8 cellular contexts compared by ENCODE assay signal in genomic region chr10:116849271-116850057, GRCh38. TPM values are rescaled to one million over a fixed set of nuclear protein-coding genes. Genes with fewer than 3 reads are reported as not detected.
DNase-seq lines count a peak whose midpoint lies in the region; ATAC-seq and TF ChIP-seq lines count a peak whose summit lies in the region.

ENO4 (plus strand) TSS chr10:116849499; CDS start chr10:116849567, 68 bp downstream.

- H3K4me3 ChIP-seq in esophagus squamous epithelium, result peak within 1 kb of the TSS; percentile 46 to 77 (median 68)
- peak within 1 kb of the TSS; percentile 83 to 88 for H3K4me3 ChIP-seq in mucosa of rectum (ENCODE audit: low read length in 2 of 2)
- H3K4me3 ChIP-seq in tibial nerve, result peak within 1 kb of the TSS; percentile 50 to 72 (median 63)

- TF ChIP-seq POLR2A in esophagus squamous epithelium (IDR thresholded peaks at IDR 0.05), result peak in 1 of 4 donors; percentile 18
- no peak for TF ChIP-seq POLR2A in tibial nerve (IDR thresholded peaks at IDR 0.05)

- H3K36me3 ChIP-seq in esophagus squamous epithelium (no peaks in the 10 kb centered on the region), mucosa of rectum (ENCODE audit: control insufficient read depth in 2 of 2, insufficient read depth in 2 of 2, low read length in 2 of 2) (no peaks in the 10 kb centered on the region), tibial nerve (no peaks in the 10 kb centered on the region)

- peaks cover 6% of the 10 kb centered on the region for H3K9me3 Mint-ChIP-seq in natural killer cell treated with Interleukin-12 subunit alpha and Interleukin-12 subunit beta and Interleukin-15 and Interleukin-18, amount 100 ng/mL, for 72 hours
- peaks cover 2 to 4% of the 10 kb centered on the region in 2 donors for H3K9me3 Mint-ChIP-seq in natural killer cell

- H3K4me1 ChIP-seq in esophagus squamous epithelium (peaks cover 0 to 26% (median 4%) of the 10 kb centered on the region in 3 donors), mucosa of rectum (ENCODE audit: control insufficient read depth in 2 of 2, insufficient read depth in 2 of 2, low read length in 2 of 2) (peaks cover 5 to 12% of the 10 kb centered on the region in 2 donors), tibial nerve (peaks cover 0 to 17% (median 0%) of the 10 kb centered on the region in 4 donors)

- DNase-seq in natural killer cell treated with Interleukin-12 subunit alpha and Interleukin-12 subunit beta and Interleukin-15 and Interleukin-18, amount 100 ng/mL, for 72 hours (ENCODE audit: low spot score), result no peak
- no peak for DNase-seq in natural killer cell
- DNase-seq in NCI-H187 treated with DMSO at 0.1 percent for 48 hours (lab: John Stamatoyannopoulos, UW), result peak; percentile 61
- DNase-seq in activated CD4-positive, CD25-positive, alpha-beta regulatory T cell treated with anti-CD3 and anti-CD28 coated beads, Interleukin-2, amount 50 U/mL, for 72 hours, result peak; percentile 40
- DNase-seq in esophagus squamous epithelium (lab: John Stamatoyannopoulos, UW), result no peak
- peak in 1 of 2 donors; percentile 13 for DNase-seq in tibial nerve (ENCODE audit: low spot score in 2 of 2)

- H3K9me3 ChIP-seq in esophagus squamous epithelium (no peaks in the 10 kb centered on the region), mucosa of rectum (ENCODE audit: control insufficient read depth in 2 of 2, low read length in 2 of 2) (no peaks in the 10 kb centered on the region), tibial nerve (no peaks in the 10 kb centered on the region)

- peaks cover 0 to 27% (median 0%) of the 10 kb centered on the region in 4 donors for H3K27me3 ChIP-seq in esophagus squamous epithelium
- no peaks in the 10 kb centered on the region for H3K27me3 ChIP-seq in mucosa of rectum (ENCODE audit: control insufficient read depth in 2 of 2, insufficient read depth in 2 of 2, low read length in 2 of 2)
- no peaks in the 10 kb centered on the region for H3K27me3 ChIP-seq in tibial nerve

- peak within 1 kb of the TSS; percentile 44 to 71 (median 66) for H3K27ac ChIP-seq in esophagus squamous epithelium
- H3K27ac ChIP-seq in mucosa of rectum (ENCODE audit: low read depth in 2 of 2, low read length in 2 of 2), result peak within 1 kb of the TSS; percentile 44 to 49
- H3K27ac ChIP-seq in tibial nerve, result peak within 1 kb of the TSS in 2 of 4 donors; percentile 53 to 66

- H3K4me1 Mint-ChIP-seq in natural killer cell treated with Interleukin-12 subunit alpha and Interleukin-12 subunit beta and Interleukin-15 and Interleukin-18, amount 100 ng/mL, for 72 hours (ENCODE audit: low read depth in 2 of 2), result no peaks in the 10 kb centered on the region
- H3K4me1 Mint-ChIP-seq in natural killer cell, result no peaks in the 10 kb centered on the region

- no peak within 1 kb of the TSS for H3K27ac Mint-ChIP-seq in natural killer cell treated with Interleukin-12 subunit alpha and Interleukin-12 subunit beta and Interleukin-15 and Interleukin-18, amount 100 ng/mL, for 72 hours
- no peak within 1 kb of the TSS for H3K27ac Mint-ChIP-seq in natural killer cell

- TF ChIP-seq CTCF in natural killer cell (IDR thresholded peaks at IDR 0.05) (no peak), esophagus squamous epithelium (IDR thresholded peaks at IDR 0.05) (no peak), tibial nerve (IDR thresholded peaks at IDR 0.05) (no peak)

- no peak for TF ChIP-seq EP300 in tibial nerve (IDR thresholded peaks at IDR 0.05)

- peak in 1 of 2 donors; percentile 17 for ATAC-seq in natural killer cell treated with Interleukin-12 subunit alpha and Interleukin-12 subunit beta and Interleukin-15 and Interleukin-18, amount 100 ng/mL, for 72 hours
- no peak for ATAC-seq in natural killer cell
- ATAC-seq in HG02623 (IDR thresholded peaks at IDR 0.05; ENCODE audit: unreplicated experiment), result peak; percentile 49

- 2 to 3% methylated on average over 19 to 23 of the region's 54 CpGs for WGBS in esophagus squamous epithelium, 2 donors
- WGBS in tibial nerve, 2 donors, result 2% methylated on average over 47 to 54 of the region's 54 CpGs

- peaks cover 8% of the 10 kb centered on the region for H3K36me3 Mint-ChIP-seq in natural killer cell treated with Interleukin-12 subunit alpha and Interleukin-12 subunit beta and Interleukin-15 and Interleukin-18, amount 100 ng/mL, for 72 hours
- H3K36me3 Mint-ChIP-seq in natural killer cell, result no peaks in the 10 kb centered on the region

- intact Hi-C loops in natural killer cell (cut with micrococcal nuclease) (no loop called here), esophagus squamous epithelium (cut with DNase I) (no loop called here)

- peaks cover 44 to 60% of the 10 kb centered on the region in 2 donors for H3K27me3 Mint-ChIP-seq in natural killer cell treated with Interleukin-12 subunit alpha and Interleukin-12 subunit beta and Interleukin-15 and Interleukin-18, amount 100 ng/mL, for 72 hours
- peaks cover 46 to 60% of the 10 kb centered on the region in 2 donors for H3K27me3 Mint-ChIP-seq in natural killer cell (ENCODE audit: low read depth in 2 of 2)

- H3K9ac ChIP-seq in mucosa of rectum (ENCODE audit: low read depth in 1 of 2, low read length in 2 of 2), result peak within 1 kb of the TSS; percentile 47 to 67

- H3K4me3 Mint-ChIP-seq in natural killer cell treated with Interleukin-12 subunit alpha and Interleukin-12 subunit beta and Interleukin-15 and Interleukin-18, amount 100 ng/mL, for 72 hours, result peak within 1 kb of the TSS; percentile 30
- no peak within 1 kb of the TSS for H3K4me3 Mint-ChIP-seq in natural killer cell

RNA-seq across cellular contexts. Expression of gene ENO4, which starts in this region (rescaled TPM):
- not detected for total RNA-seq in natural killer cell treated with Interleukin-12 subunit alpha and Interleukin-12 subunit beta and Interleukin-15 and Interleukin-18, amount 100 ng/mL, for 72 hours
- total RNA-seq in natural killer cell (not detected), esophagus squamous epithelium (under 1 TPM in 2 of 4 donors, not detected in 2; 0.19 to 0.64 TPM), tibial nerve (1 to 10 TPM in 1 of 4 donors, under 1 TPM in 2, not detected in 1; 0.21 to 1.2 (median 0.39) TPM)

Comparison
In these comparisons a context has a peak if more than half of its experiments do, and no peak if none do; other contexts are left out.
1. DNase-seq: peak in NCI-H187 treated with DMSO at 0.1 percent for 48 hours (single experiment) and activated CD4-positive, CD25-positive, alpha-beta regulatory T cell treated with anti-CD3 and anti-CD28 coated beads, Interleukin-2, amount 50 U/mL, for 72 hours (single experiment); none in natural killer cell treated with Interleukin-12 subunit alpha and Interleukin-12 subunit beta and Interleukin-15 and Interleukin-18, amount 100 ng/mL, for 72 hours (single experiment), natural killer cell (single experiment) and esophagus squamous epithelium (single experiment).
2. Peak in every context shown above with its lines, with median percentiles within 50 percentile points of each other: H3K4me3 ChIP-seq.